In genomic region chr3:45841701-45842491, GRCh38 we compare ENCODE assay signal across 8 cellular contexts. TPM values are rescaled to one million over a fixed set of nuclear protein-coding genes. Genes with fewer than 3 reads are reported as not detected.
DNase-seq lines count a peak whose midpoint lies in the region; ATAC-seq and TF ChIP-seq lines count a peak whose summit lies in the region.

TSS of gene LZTFL1 (minus strand) at chr3:45842119. CDS start at chr3:45841991, 128 bp downstream.

- ATAC-seq in GM18498 (IDR thresholded peaks at IDR 0.05; ENCODE audit: unreplicated experiment) (peak; percentile 98), HG03025 (IDR thresholded peaks at IDR 0.05; ENCODE audit: low FRiP score, unreplicated experiment) (peak; percentile 96), gastrocnemius medialis (peak; percentile 99 to 100), GM18520 (IDR thresholded peaks at IDR 0.05; ENCODE audit: unreplicated experiment) (no peak)

- H3K4me1 ChIP-seq in gastrocnemius medialis = peaks cover 16 to 17% of the 10 kb centered on the region in 2 donors

- H3K27me3 ChIP-seq in brain microvascular endothelial cell (replicated peaks) (peaks cover 3% of the 10 kb centered on the region), gastrocnemius medialis (no peaks in the 10 kb centered on the region)

- DNase-seq in NCI-H2107 treated with DMSO at 0.1 percent for 48 hours (lab: John Stamatoyannopoulos, UW; ENCODE audit: unreplicated experiment) = peak; percentile 76
- DNase-seq in UCSD-AML1 (lab: John Stamatoyannopoulos, UW; ENCODE audit: unreplicated experiment) = peak; percentile 85
- peak; percentile 99 for DNase-seq in brain microvascular endothelial cell
- peak; percentile 91 to 95 for DNase-seq in gastrocnemius medialis

- H3K36me3 ChIP-seq in brain microvascular endothelial cell (replicated peaks) = no peaks in the 10 kb centered on the region
- H3K36me3 ChIP-seq in gastrocnemius medialis = no peaks in the 10 kb centered on the region

- no peaks in the 10 kb centered on the region for H3K9me3 ChIP-seq in gastrocnemius medialis

- in situ Hi-C loops in brain microvascular endothelial cell (cut with HindIII; ENCODE audit: low pct_ligation_motif_present, low sequenced_read_pairs) = no loop called here
- in situ Hi-C loops in gastrocnemius medialis (cut with MboI; ENCODE audit: low sequenced_read_pairs in 4 of 4) = no loop called here

- H3K27ac ChIP-seq in brain microvascular endothelial cell (peak within 1 kb of the TSS; percentile 93), gastrocnemius medialis (peak within 1 kb of the TSS; percentile 24 to 69 (median 57))

- no peak for TF ChIP-seq CTCF in brain microvascular endothelial cell (IDR thresholded peaks at IDR 0.05; ENCODE audit: low read depth, low read length, missing control alignments)
- TF ChIP-seq CTCF in gastrocnemius medialis (IDR thresholded peaks at IDR 0.05 in 4 of 5, conservative IDR thresholded peaks at IDR 0.05 in 1 of 5) = no peak

- TF ChIP-seq POLR2A in gastrocnemius medialis (IDR thresholded peaks at IDR 0.05) = no peak

- peak within 1 kb of the TSS; percentile 87 for H3K4me3 ChIP-seq in brain microvascular endothelial cell (ENCODE audit: low read depth, low read length)
- H3K4me3 ChIP-seq in iPS-11a (ENCODE audit: low read depth, low read length) = peak within 1 kb of the TSS; percentile 62
- peak within 1 kb of the TSS; percentile 85 to 98 (median 98) for H3K4me3 ChIP-seq in gastrocnemius medialis

- intact Hi-C loops in gastrocnemius medialis (cut with DNase I; ENCODE audit: low total_unique reads) = loop anchor here (10.0 kb wide), 1 partner anchor 233 kb away; no protein-coding TSS in a partner anchor

RNA-seq across cellular contexts. Expression of gene LZTFL1, which starts in this region (rescaled TPM):
- 1 to 10 TPM; 3.2 to 7.6 (median 5.0) TPM for total RNA-seq in gastrocnemius medialis
